In the genomic region with DNA sequence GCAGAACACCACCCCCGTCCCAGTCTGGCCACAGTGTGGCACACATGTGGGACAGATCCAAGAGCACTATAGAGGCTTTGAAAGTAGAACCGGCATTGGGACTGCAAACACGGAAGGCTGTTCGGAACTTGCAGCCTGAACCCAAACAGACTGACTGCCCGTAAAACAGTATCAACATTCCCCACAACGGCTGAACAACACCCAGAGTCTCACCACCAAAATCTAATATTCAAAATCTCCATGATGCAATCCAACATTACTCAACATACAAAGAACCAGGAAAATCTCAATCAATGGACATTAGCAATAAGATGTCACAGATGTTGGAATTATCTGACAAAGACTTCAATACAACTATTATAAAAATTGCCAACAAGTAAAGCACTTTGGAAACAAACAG, we compare ENCODE assay signal across 16 cellular contexts.
DNase-seq lines count a peak whose midpoint lies in the region; ATAC-seq, FAIRE-seq and TF ChIP-seq lines count a peak whose summit lies in the region.
"Had no signal": no experiment of that assay in that cellular context is flagged by ENCODE, and none has a peak within 500 bp of the region (broad histone marks: within the 10 kb centered on the region; RNA-seq: fewer than 3 reads in every experiment).

No MANE protein-coding gene starts in this region.

- H3K4me2 ChIP-seq in K562 (ENCODE audit: insufficient read depth, low read length) (no peak overlapping the region), hepatocyte (no peak overlapping the region), smooth muscle cell (peak overlapping the region; percentile 55)
- H3K4me2 ChIP-seq: BLaER1 treated with 17β-estradiol and CSF1 and Interleukin-3, amounts not matched to agents 10 nM and 100 nM had no signal

- TF ChIP-seq CTCF in AG10803 (conservative IDR thresholded peaks at IDR 0.05; ENCODE audit: low read length): no peak
- TF ChIP-seq CTCF in K562 (IDR thresholded peaks at IDR 0.05 in 2 of 3, conservative IDR thresholded peaks at IDR 0.05 in 1 of 3; ENCODE audit: insufficient read depth in 2 of 3, low read depth in 1 of 3, low read length in 3 of 3): no peak
- no peak for TF ChIP-seq CTCF in hepatocyte (IDR thresholded peaks at IDR 0.05; ENCODE audit: poor library complexity)
- no peak for TF ChIP-seq CTCF in smooth muscle cell (IDR thresholded peaks at IDR 0.05; ENCODE audit: borderline replicate concordance, insufficient read depth, poor library complexity, severe bottlenecking)
- no peak for TF ChIP-seq CTCF in progenitor cell of endocrine pancreas (IDR thresholded peaks at IDR 0.05; ENCODE audit: unreplicated experiment)

- TF ChIP-seq EP300 in K562 (IDR thresholded peaks at IDR 0.05; ENCODE audit: low read length): no peak

- intact Hi-C loops in K562 (cut with micrococcal nuclease): no loop called here

- CTCF ChIA-PET in K562 (lab: Yijun Ruan, JAX; ENCODE audit: low intra/inter-chr PET ratio): no interaction called here

- H3K4me1 ChIP-seq in K562 (replicated peaks in 1 of 2; ENCODE audit: control insufficient read depth in 2 of 2, insufficient read depth in 2 of 2, low read length in 2 of 2): peaks cover 0 to 22% of the 10 kb centered on the region in 2 experiments; a peak in 3 of 5 replicates
- H3K4me1 ChIP-seq in hepatocyte (ENCODE audit: insufficient read depth): peaks cover 19% of the 10 kb centered on the region
- peaks cover 16% of the 10 kb centered on the region for H3K4me1 ChIP-seq in smooth muscle cell (ENCODE audit: low read depth)

- 53% methylated on average over 6 of the region's 6 CpGs for WGBS in K562 (ENCODE audit: insufficient coverage, low coverage, missing lambda C conversion rate)
- 61% methylated on average over 6 of the region's 6 CpGs for WGBS in hepatocyte (ENCODE audit: low lambda C conversion rate, missing lambda C conversion rate)
- 52% methylated on average over 6 of the region's 6 CpGs for WGBS in smooth muscle cell (ENCODE audit: low lambda C conversion rate)

- no peak overlapping the region for H3K4me3 Mint-ChIP-seq in progenitor cell of endocrine pancreas (ENCODE audit: low read depth)
- H3K4me3 Mint-ChIP-seq: CD4-positive, CD25-positive, alpha-beta regulatory T cell had no signal

- peaks cover 61% of the 10 kb centered on the region for H3K79me2 ChIP-seq in K562 (ENCODE audit: control insufficient read depth, insufficient read depth, low read length)
- peaks cover 86% of the 10 kb centered on the region for H3K79me2 ChIP-seq in hepatocyte
- H3K79me2 ChIP-seq in smooth muscle cell (ENCODE audit: low read depth): peaks cover 29% of the 10 kb centered on the region

- no peak overlapping the region; the same call in 2 of the 3 replicates for H3K27ac ChIP-seq in K562 (ENCODE audit: extremely low read depth, low read depth, low read length)
- no peak overlapping the region for H3K27ac ChIP-seq in hepatocyte
- H3K27ac ChIP-seq in smooth muscle cell (ENCODE audit: low read depth): no peak overlapping the region
- H3K27ac ChIP-seq: BLaER1 treated with 17β-estradiol and CSF1 and Interleukin-3, amounts not matched to agents 10 nM and 100 nM; HL-60 had no signal

- 0 out of 4 replicates have a peak, but pooled peaks of 1 of the 2 experiments have one; percentile 14 for TF ChIP-seq RAD21 in K562 (CRISPR knock-in tag; conservative IDR thresholded peaks at IDR 0.05 in 1 of 2, IDR thresholded peaks at IDR 0.05 in 1 of 2)

- no peaks in the 10 kb centered on the region for H3K9me3 Mint-ChIP-seq in progenitor cell of endocrine pancreas (ENCODE audit: low read depth)
- H3K9me3 Mint-ChIP-seq: CD4-positive, CD25-positive, alpha-beta regulatory T cell had no signal

- in situ Hi-C loops in K562 (cut with MboI): no loop called here

- peaks cover 6% of the 10 kb centered on the region; the same call in 2 of the 3 replicates for H3K36me3 ChIP-seq in K562 (ENCODE audit: control insufficient read depth, insufficient read depth, low read length)
- no peaks in the 10 kb centered on the region for H3K36me3 ChIP-seq in hepatocyte (replicated peaks; ENCODE audit: insufficient read depth, low read depth)
- no peaks in the 10 kb centered on the region for H3K36me3 ChIP-seq in smooth muscle cell (ENCODE audit: low read depth)
- H3K36me3 ChIP-seq: BLaER1 treated with 17β-estradiol and CSF1 and Interleukin-3, amounts not matched to agents 10 nM and 100 nM; HAP-1 had no signal

- no TSS peak for BruUV-seq in K562 (replicated peaks; lab: Mats Ljungman, UMichigan)

- H3K27me3 ChIP-seq in K562 (ENCODE audit: control insufficient read depth in 2 of 2, insufficient read depth in 2 of 2, low read length in 2 of 2) (no peaks in the 10 kb centered on the region), hepatocyte (no peaks in the 10 kb centered on the region), smooth muscle cell (ENCODE audit: low read depth) (no peaks in the 10 kb centered on the region)
- H3K27me3 ChIP-seq: BLaER1 treated with 17β-estradiol and CSF1 and Interleukin-3, amounts not matched to agents 10 nM and 100 nM had no signal

- H3K27ac Mint-ChIP-seq in progenitor cell of endocrine pancreas: no peak overlapping the region

- DNase-seq in AG10803 (ENCODE audit: low read depth) (peak; percentile 15), K562 (ENCODE audit: extremely low read depth in 1 of 4, low spot score in 3 of 4) (no peak), hepatocyte (ENCODE audit: low spot score) (peak; percentile 2), smooth muscle cell (lab: John Stamatoyannopoulos, UW; ENCODE audit: unreplicated experiment) (no peak), NCI-H345 (lab: John Stamatoyannopoulos, UW) (no peak), progenitor cell of endocrine pancreas (ENCODE audit: low spot score, unreplicated experiment) (no peak), NCI-H69 (lab: John Stamatoyannopoulos, UW) (no peak)
- DNase-seq: 8988T; Calu3; CD4-positive, CD25-positive, alpha-beta regulatory T cell; DMS 273 treated with DMSO at 0.1 percent for 48 hours; GOT3 had no signal

- TF ChIP-seq POLR2A in K562 (conservative IDR thresholded peaks at IDR 0.05): no peak

- H3F3A ChIP-seq in smooth muscle cell (ENCODE audit: low read depth): no peaks in the 10 kb centered on the region

- peaks cover 6% of the 10 kb centered on the region for H3K4me1 Mint-ChIP-seq in progenitor cell of endocrine pancreas (ENCODE audit: low read depth)
- H3K4me1 Mint-ChIP-seq: CD4-positive, CD25-positive, alpha-beta regulatory T cell had no signal

- POLR2A ChIA-PET in K562 (lab: Yijun Ruan, JAX): no interaction called here

- no peak overlapping the region for H3K4me3 ChIP-seq in AG10803 (ENCODE audit: low read length)
- no peak overlapping the region for H3K4me3 ChIP-seq in K562
- no peak overlapping the region for H3K4me3 ChIP-seq in hepatocyte
- H3K4me3 ChIP-seq in smooth muscle cell: no peak overlapping the region
- H3K4me3 ChIP-seq: BLaER1 treated with 17β-estradiol and CSF1 and Interleukin-3, amounts not matched to agents 10 nM and 100 nM; HAP-1 had no signal

- ATAC-seq in K562: peak; percentile 71

- no peak overlapping the region for H2AFZ ChIP-seq in K562 (ENCODE audit: low read depth, low read length)
- H2AFZ ChIP-seq in hepatocyte: no peak overlapping the region
- no peak overlapping the region for H2AFZ ChIP-seq in smooth muscle cell (ENCODE audit: low read depth)

- no peaks in the 10 kb centered on the region for H3K36me3 Mint-ChIP-seq in progenitor cell of endocrine pancreas (ENCODE audit: insufficient read depth)
- H3K36me3 Mint-ChIP-seq: CD4-positive, CD25-positive, alpha-beta regulatory T cell had no signal

- H3K9ac ChIP-seq in K562 (ENCODE audit: insufficient read depth in 1 of 2, low read depth in 2 of 2, low read length in 2 of 2) (no peak overlapping the region), smooth muscle cell (ENCODE audit: low read depth) (no peak overlapping the region)
- H3K9ac ChIP-seq: BLaER1 treated with 17β-estradiol and CSF1 and Interleukin-3, amounts not matched to agents 10 nM and 100 nM had no signal

- H4K20me1 ChIP-seq in K562 (replicated peaks; ENCODE audit: control insufficient read depth, insufficient read depth, low read length) (no peaks in the 10 kb centered on the region; the same call in 1 of the 2 replicates), hepatocyte (ENCODE audit: insufficient read depth, poor library complexity, severe bottlenecking) (no peaks in the 10 kb centered on the region), smooth muscle cell (ENCODE audit: low read depth) (peaks cover 32% of the 10 kb centered on the region)
- H4K20me1 ChIP-seq: BLaER1 treated with 17β-estradiol and CSF1 and Interleukin-3, amounts not matched to agents 10 nM and 100 nM had no signal

- H3K9me2 ChIP-seq in hepatocyte (replicated peaks; ENCODE audit: insufficient read depth): no peaks in the 10 kb centered on the region

- H3K27me3 Mint-ChIP-seq in progenitor cell of endocrine pancreas: no peaks in the 10 kb centered on the region

- H3K9me3 ChIP-seq in K562 (replicated peaks; ENCODE audit: control insufficient read depth, insufficient read depth, low read depth, low read length) (no peaks in the 10 kb centered on the region), hepatocyte (ENCODE audit: low read depth) (no peaks in the 10 kb centered on the region), smooth muscle cell (replicated peaks; ENCODE audit: low read depth) (no peaks in the 10 kb centered on the region)
- H3K9me3 ChIP-seq: BLaER1 treated with 17β-estradiol and CSF1 and Interleukin-3, amounts not matched to agents 10 nM and 100 nM; HAP-1 had no signal

- no peaks in the 10 kb centered on the region for H3K9me1 ChIP-seq in K562 (ENCODE audit: control insufficient read depth, insufficient read depth, low read length)

- FAIRE-seq in K562 (lab: Jason Lieb, UNC): no peak
- FAIRE-seq: GM12891 had no signal

TF ChIP-seq in K562, 482 proteins besides CTCF, POLR2A, EP300 and RAD21 (continues in another document):
- TF ChIP-seq POLR3G (IDR thresholded peaks at IDR 0.05; ENCODE audit: extremely low read depth, insufficient read length, insufficient replicate concordance): no peak
- TF ChIP-seq, protein P1, sequence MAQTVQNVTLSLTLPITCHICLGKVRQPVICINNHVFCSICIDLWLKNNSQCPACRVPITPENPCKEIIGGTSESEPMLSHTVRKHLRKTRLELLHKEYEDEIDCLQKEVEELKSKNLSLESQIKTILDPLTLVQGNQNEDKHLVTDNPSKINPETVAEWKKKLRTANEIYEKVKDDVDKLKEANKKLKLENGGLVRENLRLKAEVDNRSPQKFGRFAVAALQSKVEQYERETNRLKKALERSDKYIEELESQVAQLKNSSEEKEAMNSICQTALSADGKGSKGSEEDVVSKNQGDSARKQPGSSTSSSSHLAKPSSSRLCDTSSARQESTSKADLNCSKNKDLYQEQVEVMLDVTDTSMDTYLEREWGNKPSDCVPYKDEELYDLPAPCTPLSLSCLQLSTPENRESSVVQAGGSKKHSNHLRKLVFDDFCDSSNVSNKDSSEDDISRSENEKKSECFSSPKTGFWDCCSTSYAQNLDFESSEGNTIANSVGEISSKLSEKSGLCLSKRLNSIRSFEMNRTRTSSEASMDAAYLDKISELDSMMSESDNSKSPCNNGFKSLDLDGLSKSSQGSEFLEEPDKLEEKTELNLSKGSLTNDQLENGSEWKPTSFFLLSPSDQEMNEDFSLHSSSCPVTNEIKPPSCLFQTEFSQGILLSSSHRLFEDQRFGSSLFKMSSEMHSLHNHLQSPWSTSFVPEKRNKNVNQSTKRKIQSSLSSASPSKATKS (CRISPR knock-in tag; IDR thresholded peaks at IDR 0.05): no peak
- TF ChIP-seq STAT5A (IDR thresholded peaks at IDR 0.05; ENCODE audit: borderline replicate concordance, low read length): no peak
- no peak for TF ChIP-seq EWSR1 (IDR thresholded peaks at IDR 0.05; ENCODE audit: borderline replicate concordance, low read depth, partially characterized antibody)

Comparison
In these comparisons a context has a peak if more than half of its experiments do, and no peak if none do; other contexts are left out.
1. DNase-seq: peak in AG10803 (single experiment) and hepatocyte (single experiment); none in K562 (0 of 4), smooth muscle cell (single experiment), NCI-H345 (single experiment), progenitor cell of endocrine pancreas (single experiment) and NCI-H69 (single experiment).